Comparison of ENCODE assay signal across 1 cellular context in genomic region chr2:84487298-84487996, GRCh38.
TF ChIP-seq lines count a peak whose summit lies in the region.

No MANE protein-coding gene starts in this region.

TF ChIP-seq in HepG2, 621 proteins besides CTCF, POLR2A, EP300 and RAD21 (continued from another document and continues in another):
- TF ChIP-seq FOXJ3 (CRISPR knock-in tag; IDR thresholded peaks at IDR 0.05; ENCODE audit: borderline replicate concordance) (peak; percentile 75; the same call in 1 of the 2 replicates), NR2C2 (CRISPR knock-in tag; IDR thresholded peaks at IDR 0.05; ENCODE audit: borderline replicate concordance) (0 out of 2 replicates have a peak, but pooled peaks have one; percentile 31), NFIC (IDR thresholded peaks at IDR 0.05; ENCODE audit: low read length) (peak; percentile 69; the same call in 1 of the 2 replicates), ZNF335 (CRISPR knock-in tag; IDR thresholded peaks at IDR 0.05) (no peak), ZNF570 (CRISPR knock-in tag; IDR thresholded peaks at IDR 0.05; ENCODE audit: borderline replicate concordance) (no peak), SP140L (CRISPR knock-in tag; IDR thresholded peaks at IDR 0.05; ENCODE audit: borderline replicate concordance) (no peak), ZBTB39 (CRISPR knock-in tag; IDR thresholded peaks at IDR 0.05) (0 out of 2 replicates have a peak, but pooled peaks have one; percentile 26), ZNF34 (CRISPR knock-in tag; IDR thresholded peaks at IDR 0.05; ENCODE audit: borderline replicate concordance) (no peak), THYN1 (CRISPR knock-in tag; IDR thresholded peaks at IDR 0.05; ENCODE audit: borderline replicate concordance, low read depth) (no peak), RFXAP (CRISPR knock-in tag; IDR thresholded peaks at IDR 0.05; ENCODE audit: borderline replicate concordance) (no peak), FOXK2 (IDR thresholded peaks at IDR 0.05) (no peak), ONECUT2 (CRISPR knock-in tag; IDR thresholded peaks at IDR 0.05) (no peak), THRA (CRISPR knock-in tag; IDR thresholded peaks at IDR 0.05; ENCODE audit: borderline replicate concordance) (peak; percentile 45; the same call in 1 of the 2 replicates), ZGPAT (CRISPR knock-in tag; IDR thresholded peaks at IDR 0.05) (no peak), MTF1 (CRISPR knock-in tag; IDR thresholded peaks at IDR 0.05) (no peak), TARDBP (CRISPR knock-in tag; IDR thresholded peaks at IDR 0.05) (peak; percentile 48; the same call in 1 of the 2 replicates), POGZ (CRISPR knock-in tag; IDR thresholded peaks at IDR 0.05) (peak; percentile 68; the same call in 1 of the 2 replicates), ZNF558 (CRISPR knock-in tag; IDR thresholded peaks at IDR 0.05; ENCODE audit: borderline replicate concordance) (no peak), ZNF605 (CRISPR knock-in tag; IDR thresholded peaks at IDR 0.05) (no peak), TRIM22 (IDR thresholded peaks at IDR 0.05) (no peak), HNRNPLL (IDR thresholded peaks at IDR 0.05; ENCODE audit: low read depth, low read length, poor library complexity, severe bottlenecking) (no peak), HNF1A (IDR thresholded peaks at IDR 0.05; ENCODE audit: low read depth) (0 out of 2 replicates have a peak, but pooled peaks have one; percentile 14), HNF1A (CRISPR knock-in tag; IDR thresholded peaks at IDR 0.05; ENCODE audit: borderline replicate concordance) (no peak), ZNF253 (CRISPR knock-in tag; IDR thresholded peaks at IDR 0.05; ENCODE audit: borderline replicate concordance) (no peak), HHEX (CRISPR knock-in tag; IDR thresholded peaks at IDR 0.05) (no peak), PITX1 (CRISPR knock-in tag; IDR thresholded peaks at IDR 0.05) (peak; percentile 69), IKZF5 (CRISPR knock-in tag; IDR thresholded peaks at IDR 0.05) (no peak), ZNF576 (CRISPR knock-in tag; IDR thresholded peaks at IDR 0.05) (no peak), TAF15 (IDR thresholded peaks at IDR 0.05; ENCODE audit: low read depth, low read length, poor library complexity, severe bottlenecking) (no peak), DBP (CRISPR knock-in tag; IDR thresholded peaks at IDR 0.05; ENCODE audit: not compliant biosample characterization) (no peak), ZNF224 (CRISPR knock-in tag; IDR thresholded peaks at IDR 0.05) (no peak), GTF3A (CRISPR knock-in tag; conservative IDR thresholded peaks at IDR 0.05) (no peak), ZNF646 (CRISPR knock-in tag; IDR thresholded peaks at IDR 0.05) (no peak), TP53 (CRISPR knock-in tag; conservative IDR thresholded peaks at IDR 0.05) (no peak), RBM22 (optimal IDR thresholded peaks at IDR 0.05; ENCODE audit: low read length) (no peak), MBNL3 (CRISPR knock-in tag; conservative IDR thresholded peaks at IDR 0.05) (no peak), NCOR1 (IDR thresholded peaks at IDR 0.05; ENCODE audit: borderline replicate concordance, low read length) (peak; percentile 86), HMGXB4 (CRISPR knock-in tag; IDR thresholded peaks at IDR 0.05; ENCODE audit: borderline replicate concordance in 1 of 2, low read depth in 1 of 2) (no peak), ZNF33A (CRISPR knock-in tag; IDR thresholded peaks at IDR 0.05; ENCODE audit: borderline replicate concordance) (no peak)
